ENCODE assay signal across 29 cellular contexts in genomic region chr10:78218833-78219490, GRCh38.
DNase-seq lines count a peak whose midpoint lies in the region; ATAC-seq and TF ChIP-seq lines count a peak whose summit lies in the region.
"Had no signal": no experiment of that assay in that cellular context is flagged by ENCODE, and none has a peak within 500 bp of the region (broad histone marks: within the 10 kb centered on the region; RNA-seq: fewer than 3 reads in every experiment).

No MANE protein-coding gene starts in this region.

- H3K27ac ChIP-seq in body of pancreas: no peak overlapping the region
- H3K27ac ChIP-seq in right atrium auricular region: no peak overlapping the region
- H3K27ac ChIP-seq: ascending aorta, BLaER1, testis had no signal

- H3K27ac Mint-ChIP-seq in activated T-helper 2 cell treated with anti-CD3 and anti-CD28 coated beads, Interferon-gamma antibody, Interleukin-2, Interleukin-4, amounts not matched to agents 10 μg/mL and 5 μg/mL and 100 μg/mL, durations not matched to agents 14 hours and 24 hours and 36 hours: no peak overlapping the region
- no peak overlapping the region for H3K27ac Mint-ChIP-seq in nephron progenitor cell
- H3K27ac Mint-ChIP-seq: activated CD4-positive, alpha-beta T cell treated with anti-CD3 and anti-CD28 coated beads, Interleukin-2, amount 10 ng/mL, durations not matched to agents 7 days and 5 days; activated naive CD8-positive, alpha-beta T cell treated with anti-CD3 and anti-CD28 coated beads, Interleukin-2, amount 10 ng/mL, durations not matched to agents 7 days and 5 days; effector memory CD8-positive, alpha-beta T cell; stimulated activated naive CD8-positive, alpha-beta T cell treated with anti-CD3 and anti-CD28 coated beads, Interleukin-15, Interleukin-2, amounts not matched to agents 100 ng/mL and 50 ng/mL, for 24 hours; WTC11 had no signal

- TF ChIP-seq POLR2A in body of pancreas (IDR thresholded peaks at IDR 0.05): no peak

- H3K9me3 Mint-ChIP-seq in activated T-helper 2 cell treated with anti-CD3 and anti-CD28 coated beads, Interferon-gamma antibody, Interleukin-2, Interleukin-4, amounts not matched to agents 10 μg/mL and 5 μg/mL and 100 μg/mL, durations not matched to agents 14 hours and 24 hours and 36 hours: no peaks in the 10 kb centered on the region
- H3K9me3 Mint-ChIP-seq in nephron progenitor cell: peaks cover 12% of the 10 kb centered on the region
- H3K9me3 Mint-ChIP-seq: activated naive CD8-positive, alpha-beta T cell treated with anti-CD3 and anti-CD28 coated beads, Interleukin-2, amount 10 ng/mL, durations not matched to agents 7 days and 5 days; effector memory CD8-positive, alpha-beta T cell; stimulated activated naive CD8-positive, alpha-beta T cell treated with anti-CD3 and anti-CD28 coated beads, Interleukin-15, Interleukin-2, amounts not matched to agents 100 ng/mL and 50 ng/mL, for 24 hours had no signal

- H3K36me3 ChIP-seq in body of pancreas (replicated peaks in 1 of 2; ENCODE audit: insufficient read depth in 1 of 2, low read depth in 2 of 2) (no peaks in the 10 kb centered on the region), right atrium auricular region (no peaks in the 10 kb centered on the region)
- H3K36me3 ChIP-seq: ascending aorta, BLaER1 had no signal

- peaks cover 3% of the 10 kb centered on the region for H3K4me1 Mint-ChIP-seq in activated T-helper 2 cell treated with anti-CD3 and anti-CD28 coated beads, Interferon-gamma antibody, Interleukin-2, Interleukin-4, amounts not matched to agents 10 μg/mL and 5 μg/mL and 100 μg/mL, durations not matched to agents 14 hours and 24 hours and 36 hours (ENCODE audit: low read depth)
- H3K4me1 Mint-ChIP-seq in nephron progenitor cell: peaks cover 67% of the 10 kb centered on the region
- H3K4me1 Mint-ChIP-seq: activated CD4-positive, alpha-beta T cell treated with anti-CD3 and anti-CD28 coated beads, Interleukin-2, amount 10 ng/mL, durations not matched to agents 7 days and 5 days had no signal

- TF ChIP-seq CTCF in body of pancreas (IDR thresholded peaks at IDR 0.05) (no peak), nephron progenitor cell (IDR thresholded peaks at IDR 0.05) (no peak), right atrium auricular region (IDR thresholded peaks at IDR 0.05) (no peak)

- H3K27me3 ChIP-seq in body of pancreas (no peaks in the 10 kb centered on the region), right atrium auricular region (no peaks in the 10 kb centered on the region)
- H3K27me3 ChIP-seq: ascending aorta, BLaER1, testis had no signal

- DNase-seq in NCI-H1092 treated with DMSO at 0.1 percent for 48 hours (lab: John Stamatoyannopoulos, UW): peak; percentile 73
- DNase-seq in NCI-H146 treated with DMSO at 0.1 percent for 48 hours (lab: John Stamatoyannopoulos, UW; ENCODE audit: unreplicated experiment): peak; percentile 99
- no peak for DNase-seq in body of pancreas
- DNase-seq in posterior vena cava (ENCODE audit: low spot score): peak; percentile 52
- DNase-seq in activated T-helper 2 cell treated with anti-CD3 and anti-CD28 coated beads, Interferon-gamma antibody, Interleukin-2, Interleukin-4, amounts not matched to agents 10 μg/mL and 5 μg/mL and 100 μg/mL, durations not matched to agents 14 hours and 24 hours and 36 hours (ENCODE audit: low spot score): no peak
- DNase-seq in nephron progenitor cell: no peak
- no peak for DNase-seq in right atrium auricular region (ENCODE audit: low spot score)
- DNase-seq: activated CD4-positive, alpha-beta T cell treated with anti-CD3 and anti-CD28 coated beads, Interleukin-2, amount 10 ng/mL, durations not matched to agents 7 days and 5 days; activated effector memory CD4-positive, alpha-beta T cell treated with anti-CD3 and anti-CD28 coated beads, Interleukin-2, amount 50 U/mL, for 16 hours; activated naive CD8-positive, alpha-beta T cell treated with anti-CD3 and anti-CD28 coated beads, Interleukin-2, amount 10 ng/mL, durations not matched to agents 7 days and 5 days; DMS79 treated with DMSO at 0.1 percent for 48 hours; effector memory CD8-positive, alpha-beta T cell; GF-D8; islet precursor cell; left ventricle myocardium superior; mesendoderm; MM.1S; NCI-H187; NCI-H2227 treated with DMSO at 0.1 percent for 48 hours; NCI-H526; SHP77 treated with DMSO at 0.1 percent for 48 hours; stimulated activated CD4-positive, alpha-beta T cell treated with anti-CD3 and anti-CD28 coated beads, Interleukin-1b, Interleukin-23, amount 100 ng/mL, for 48 hours had no signal

- intact Hi-C loops in body of pancreas (cut with DNase I) (no loop called here), posterior vena cava (cut with DNase I) (loop anchor here in 1 of 2 donors (5.0 to 10.0 kb wide), 2 partner anchors 976 to 1228 kb away; partner anchors contain the start of gene ZCCHC24)
- intact Hi-C loops in activated T-helper 2 cell treated with anti-CD3 and anti-CD28 coated beads, Interferon-gamma antibody, Interleukin-2, Interleukin-4, amounts not matched to agents 10 μg/mL and 5 μg/mL and 100 μg/mL, durations not matched to agents 14 hours and 24 hours and 36 hours (cut with micrococcal nuclease): no loop called here

- H3K36me3 Mint-ChIP-seq in activated T-helper 2 cell treated with anti-CD3 and anti-CD28 coated beads, Interferon-gamma antibody, Interleukin-2, Interleukin-4, amounts not matched to agents 10 μg/mL and 5 μg/mL and 100 μg/mL, durations not matched to agents 14 hours and 24 hours and 36 hours (ENCODE audit: low read depth): no peaks in the 10 kb centered on the region
- H3K36me3 Mint-ChIP-seq in nephron progenitor cell (ENCODE audit: low read depth): no peaks in the 10 kb centered on the region
- H3K36me3 Mint-ChIP-seq: activated naive CD8-positive, alpha-beta T cell treated with anti-CD3 and anti-CD28 coated beads, Interleukin-2, amount 10 ng/mL, durations not matched to agents 7 days and 5 days; WTC11 had no signal

- ATAC-seq in body of pancreas (peak; percentile 38), GM21390 (IDR thresholded peaks at IDR 0.05; ENCODE audit: unreplicated experiment) (no peak)
- ATAC-seq: effector memory CD8-positive, alpha-beta T cell; HepG2; left ventricle myocardium superior; WTC11 had no signal

- H3K9me3 ChIP-seq in body of pancreas (no peaks in the 10 kb centered on the region), right atrium auricular region (no peaks in the 10 kb centered on the region)
- H3K9me3 ChIP-seq: ascending aorta, testis had no signal

- no peak overlapping the region for H3K4me3 ChIP-seq in body of pancreas
- H3K4me3 ChIP-seq in right atrium auricular region: no peak overlapping the region
- H3K4me3 ChIP-seq: ascending aorta, BLaER1, testis had no signal

- whole genome bisulfite sequencing in body of pancreas, 2 donors: 23 to 25% methylated on average over 14 to 15 of the region's 15 CpGs

- H3K4me1 ChIP-seq in body of pancreas: peaks cover 5% of the 10 kb centered on the region
- peaks cover 0 to 31% of the 10 kb centered on the region in 2 donors for H3K4me1 ChIP-seq in right atrium auricular region

- H3K27me3 Mint-ChIP-seq in activated T-helper 2 cell treated with anti-CD3 and anti-CD28 coated beads, Interferon-gamma antibody, Interleukin-2, Interleukin-4, amounts not matched to agents 10 μg/mL and 5 μg/mL and 100 μg/mL, durations not matched to agents 14 hours and 24 hours and 36 hours (ENCODE audit: low read depth): peaks cover 31% of the 10 kb centered on the region
- H3K27me3 Mint-ChIP-seq in nephron progenitor cell (ENCODE audit: low read depth, poor library complexity): peaks cover 32% of the 10 kb centered on the region

- H3K4me3 Mint-ChIP-seq in activated T-helper 2 cell treated with anti-CD3 and anti-CD28 coated beads, Interferon-gamma antibody, Interleukin-2, Interleukin-4, amounts not matched to agents 10 μg/mL and 5 μg/mL and 100 μg/mL, durations not matched to agents 14 hours and 24 hours and 36 hours (ENCODE audit: low read depth): no peak overlapping the region
- no peak overlapping the region for H3K4me3 Mint-ChIP-seq in nephron progenitor cell
- H3K4me3 Mint-ChIP-seq: activated CD4-positive, alpha-beta T cell treated with anti-CD3 and anti-CD28 coated beads, Interleukin-2, amount 10 ng/mL, durations not matched to agents 7 days and 5 days; activated naive CD8-positive, alpha-beta T cell treated with anti-CD3 and anti-CD28 coated beads, Interleukin-2, amount 10 ng/mL, durations not matched to agents 7 days and 5 days; effector memory CD8-positive, alpha-beta T cell; stimulated activated naive CD8-positive, alpha-beta T cell treated with anti-CD3 and anti-CD28 coated beads, Interleukin-15, Interleukin-2, amounts not matched to agents 100 ng/mL and 50 ng/mL, for 24 hours; WTC11 had no signal

Comparison
In these comparisons a context has a peak if more than half of its experiments do, and no peak if none do; other contexts are left out.
1. DNase-seq: peak in NCI-H1092 treated with DMSO at 0.1 percent for 48 hours (single experiment), NCI-H146 treated with DMSO at 0.1 percent for 48 hours (single experiment) and posterior vena cava (single experiment); none in body of pancreas (0 of 4), activated T-helper 2 cell treated with anti-CD3 and anti-CD28 coated beads, Interferon-gamma antibody, Interleukin-2, Interleukin-4, amounts not matched to agents 10 μg/mL and 5 μg/mL and 100 μg/mL, durations not matched to agents 14 hours and 24 hours and 36 hours (single experiment), nephron progenitor cell (single experiment) and right atrium auricular region (single experiment).